8 cellular contexts compared by ENCODE assay signal in genomic region chr1:207868252-207868768, GRCh38. TPM values are rescaled to one million over a fixed set of nuclear protein-coding genes. Genes with fewer than 3 reads are reported as not detected.
DNase-seq lines count a peak whose midpoint lies in the region; TF ChIP-seq lines count a peak whose summit lies in the region.

No MANE protein-coding gene starts in this region.

- no peaks in the 10 kb centered on the region for H4K20me1 ChIP-seq in osteoblast (ENCODE audit: insufficient read depth, low read length)

- H2AFZ ChIP-seq in osteoblast (ENCODE audit: low read length) = peak overlapping the region; percentile 89

- H3K36me3 Mint-ChIP-seq in activated T-helper 2 cell treated with anti-CD3 and anti-CD28 coated beads, Interferon-gamma antibody, Interleukin-2, Interleukin-4, amounts not matched to agents 10 μg/mL and 5 μg/mL and 100 μg/mL, durations not matched to agents 14 hours and 24 hours and 36 hours (ENCODE audit: low read depth) = peaks cover 35% of the 10 kb centered on the region

- H3K9me3 ChIP-seq in osteoblast (ENCODE audit: low read depth, low read length) = no peaks in the 10 kb centered on the region

- peak overlapping the region; percentile 89 for H3K4me3 Mint-ChIP-seq in activated T-helper 2 cell treated with anti-CD3 and anti-CD28 coated beads, Interferon-gamma antibody, Interleukin-2, Interleukin-4, amounts not matched to agents 10 μg/mL and 5 μg/mL and 100 μg/mL, durations not matched to agents 14 hours and 24 hours and 36 hours (ENCODE audit: low read depth)

- peaks cover 76% of the 10 kb centered on the region for H3K4me1 Mint-ChIP-seq in activated T-helper 2 cell treated with anti-CD3 and anti-CD28 coated beads, Interferon-gamma antibody, Interleukin-2, Interleukin-4, amounts not matched to agents 10 μg/mL and 5 μg/mL and 100 μg/mL, durations not matched to agents 14 hours and 24 hours and 36 hours (ENCODE audit: low read depth)

- peak overlapping the region; percentile 92 for H3K4me3 ChIP-seq in osteoblast (ENCODE audit: insufficient read depth, low read length)

- peak overlapping the region; percentile 81 for H3K27ac Mint-ChIP-seq in activated T-helper 2 cell treated with anti-CD3 and anti-CD28 coated beads, Interferon-gamma antibody, Interleukin-2, Interleukin-4, amounts not matched to agents 10 μg/mL and 5 μg/mL and 100 μg/mL, durations not matched to agents 14 hours and 24 hours and 36 hours

- peaks cover 34% of the 10 kb centered on the region for H3K79me2 ChIP-seq in osteoblast (ENCODE audit: insufficient read depth, low read length)

- TF ChIP-seq CTCF in osteoblast (IDR thresholded peaks at IDR 0.05; ENCODE audit: extremely low read depth, low read depth, low read length) = no peak

- no peaks in the 10 kb centered on the region for H3K27me3 ChIP-seq in osteoblast (ENCODE audit: insufficient read depth, low read length)

- DNase-seq in NCI-H82 (lab: John Stamatoyannopoulos, UW) (peak; percentile 46), NCI-H82 treated with DMSO at 0.1 percent for 48 hours (lab: John Stamatoyannopoulos, UW; ENCODE audit: unreplicated experiment) (no peak), HUDEP-2 (lab: John Stamatoyannopoulos, UW; ENCODE audit: unreplicated experiment in 76 of 76) (peak in 64 of 76 experiments; percentile 18 to 84 (median 58)), germinal center (ENCODE audit: low spot score) (peak; percentile 21), osteoblast (ENCODE audit: insufficient read length, low spot score, missing footprints) (peak; percentile 89), HT-29 (ENCODE audit: low spot score) (no peak), NCI-H187 treated with DMSO at 0.1 percent for 48 hours (lab: John Stamatoyannopoulos, UW) (no peak)
- no peak for DNase-seq in activated T-helper 2 cell treated with anti-CD3 and anti-CD28 coated beads, Interferon-gamma antibody, Interleukin-2, Interleukin-4, amounts not matched to agents 10 μg/mL and 5 μg/mL and 100 μg/mL, durations not matched to agents 14 hours and 24 hours and 36 hours (ENCODE audit: low spot score)

- H3K36me3 ChIP-seq in osteoblast (ENCODE audit: insufficient read depth, low read length) = peaks cover 23% of the 10 kb centered on the region

- no peaks in the 10 kb centered on the region for H3K27me3 Mint-ChIP-seq in activated T-helper 2 cell treated with anti-CD3 and anti-CD28 coated beads, Interferon-gamma antibody, Interleukin-2, Interleukin-4, amounts not matched to agents 10 μg/mL and 5 μg/mL and 100 μg/mL, durations not matched to agents 14 hours and 24 hours and 36 hours (ENCODE audit: low read depth)

- H3K4me1 ChIP-seq in osteoblast (ENCODE audit: insufficient read depth, low read length) = peaks cover 24% of the 10 kb centered on the region

- H3K27ac ChIP-seq in osteoblast (ENCODE audit: low read depth, low read length) = peak overlapping the region; percentile 74

- H3K9me3 Mint-ChIP-seq in activated T-helper 2 cell treated with anti-CD3 and anti-CD28 coated beads, Interferon-gamma antibody, Interleukin-2, Interleukin-4, amounts not matched to agents 10 μg/mL and 5 μg/mL and 100 μg/mL, durations not matched to agents 14 hours and 24 hours and 36 hours = no peaks in the 10 kb centered on the region

- peak overlapping the region; percentile 82 for H3K4me2 ChIP-seq in osteoblast (ENCODE audit: insufficient read depth, low read length)

- intact Hi-C loops in activated T-helper 2 cell treated with anti-CD3 and anti-CD28 coated beads, Interferon-gamma antibody, Interleukin-2, Interleukin-4, amounts not matched to agents 10 μg/mL and 5 μg/mL and 100 μg/mL, durations not matched to agents 14 hours and 24 hours and 36 hours (cut with micrococcal nuclease) = loop anchor here (2.0 kb wide), 1 partner anchor 14 kb away; no protein-coding TSS in a partner anchor

RNA-seq across cellular contexts. Expression of gene CD34, which starts 42.6 kb away (rescaled TPM):
- total RNA-seq in activated T-helper 2 cell treated with anti-CD3 and anti-CD28 coated beads, Interferon-gamma antibody, Interleukin-2, Interleukin-4, amounts not matched to agents 10 μg/mL and 5 μg/mL and 100 μg/mL, durations not matched to agents 14 hours and 24 hours and 36 hours = not detected in 2 replicates
- under 0.01 and 0.36 TPM in 2 replicates for total RNA-seq in osteoblast
- total RNA-seq in HT-29 (2014; rRNA removed; shearing (Covaris generic)) = not detected in 2 replicates

Comparison
In these comparisons a context has a peak if more than half of its experiments do, and no peak if none do; other contexts are left out.
1. DNase-seq: peak in NCI-H82 (single experiment), HUDEP-2 (64 of 76), germinal center (single experiment) and osteoblast (single experiment); none in NCI-H82 treated with DMSO at 0.1 percent for 48 hours (single experiment), activated T-helper 2 cell treated with anti-CD3 and anti-CD28 coated beads, Interferon-gamma antibody, Interleukin-2, Interleukin-4, amounts not matched to agents 10 μg/mL and 5 μg/mL and 100 μg/mL, durations not matched to agents 14 hours and 24 hours and 36 hours (single experiment), HT-29 (single experiment) and NCI-H187 treated with DMSO at 0.1 percent for 48 hours (single experiment).